In the genomic region with DNA sequence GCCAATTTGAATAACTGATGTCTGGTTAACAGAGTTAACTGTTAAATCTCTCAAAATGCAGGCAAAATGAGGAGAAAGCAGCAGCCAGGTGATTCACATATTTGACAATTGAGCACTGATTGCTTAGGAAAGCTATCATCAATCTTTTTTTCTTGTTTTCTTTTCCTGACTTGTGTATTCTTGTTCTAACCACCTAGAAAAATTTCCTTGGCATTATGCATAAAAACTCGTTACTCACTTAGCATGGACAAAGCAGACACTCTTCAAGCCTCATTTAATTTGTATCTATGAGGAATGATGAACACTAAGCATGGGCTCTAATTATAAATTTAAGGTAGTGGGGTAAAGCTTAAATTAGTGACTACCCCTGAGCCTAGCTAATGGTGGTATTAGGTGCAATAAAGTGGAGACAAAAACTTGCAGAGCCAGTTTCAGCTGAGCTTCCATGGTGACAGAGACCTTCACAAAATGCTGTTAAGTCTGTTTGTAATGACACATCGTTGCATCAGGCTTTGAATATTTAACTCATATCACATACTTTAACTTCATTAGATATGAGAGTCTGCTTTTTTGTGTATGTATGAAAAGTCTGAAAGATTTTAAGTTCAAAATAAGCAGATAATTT, we compare ENCODE assay signal across 24 cellular contexts. TPM values are rescaled to one million over a fixed set of nuclear protein-coding genes. Genes with fewer than 3 reads are reported as not detected.
DNase-seq lines count a peak whose midpoint lies in the region; ATAC-seq and TF ChIP-seq lines count a peak whose summit lies in the region.
"Had no signal": no experiment of that assay in that cellular context is flagged by ENCODE, and none has a peak within 500 bp of the region (broad histone marks: within the 10 kb centered on the region; RNA-seq: fewer than 3 reads in every experiment).

No MANE protein-coding gene starts in this region.

- no peak overlapping the region for H3K18ac ChIP-seq in mesenchymal stem cell (ENCODE audit: low read depth in 1 of 2, low read length in 2 of 2)

- TF ChIP-seq RAD21 in HCT116 (IDR thresholded peaks at IDR 0.05; ENCODE audit: low read depth): no peak

- H4K91ac ChIP-seq in mesenchymal stem cell (ENCODE audit: low read length): no peak overlapping the region

- TF ChIP-seq CTCF in AG10803 (conservative IDR thresholded peaks at IDR 0.05; ENCODE audit: low read length) (no peak), HCT116 (IDR thresholded peaks at IDR 0.05 in 2 of 3, conservative IDR thresholded peaks at IDR 0.05 in 1 of 3; ENCODE audit: borderline replicate concordance in 1 of 3, insufficient read depth in 1 of 3, low read depth in 2 of 3, low read length in 2 of 3) (no peak), PC-3 (conservative IDR thresholded peaks at IDR 0.05; ENCODE audit: low read depth, low read length) (no peak)

- no peak overlapping the region for H2BK15ac ChIP-seq in mesenchymal stem cell (ENCODE audit: low read depth, poor library complexity, severe bottlenecking)

- no peak overlapping the region for H4K8ac ChIP-seq in mesenchymal stem cell (ENCODE audit: low read length)

- DNase-seq in AG10803 (ENCODE audit: low read depth): peak; percentile 13
- DNase-seq in HCT116 (ENCODE audit: low read depth, low spot score): peak; percentile 33
- DNase-seq in PC-3: peak; percentile 75
- peak; percentile 16 for DNase-seq in fibroblast of the conjunctiva (ENCODE audit: low read depth)
- no peak for DNase-seq in NCI-H2107 treated with DMSO at 0.1 percent for 48 hours (lab: John Stamatoyannopoulos, UW; ENCODE audit: unreplicated experiment)
- no peak for DNase-seq in mesenteric fat pad (ENCODE audit: low spot score)
- DNase-seq in stimulated activated effector memory CD8-positive, alpha-beta T cell treated with anti-CD3 and anti-CD28 coated beads, Interleukin-12 subunit alpha, Interleukin-12 subunit beta, amount 100 ng/mL, for 72 hours (ENCODE audit: low spot score in 2 of 2): no peak
- DNase-seq in mesenchymal stem cell: no peak
- DNase-seq: activated CD8-positive, alpha-beta memory T cell treated with anti-CD3 and anti-CD28 coated beads for 24 hours; CD4-positive, CD25-positive, alpha-beta regulatory T cell; dermis blood vessel endothelial cell; DMS79; gastrocnemius medialis; left colon; mucosa of descending colon; NCI-H187 treated with DMSO at 0.1 percent for 48 hours; spleen; stimulated activated CD4-positive, alpha-beta T cell treated with anti-CD3 and anti-CD28 coated beads, Interleukin-4, amount 100 ng/mL, for 4 hours; T-helper 9 cell had no signal

- peak overlapping the region; percentile 30 for H2AFZ ChIP-seq in HCT116 (ENCODE audit: low read depth, low read length, poor library complexity, severe bottlenecking)
- no peak overlapping the region for H2AFZ ChIP-seq in PC-3 (ENCODE audit: low read length)
- H2AFZ ChIP-seq in mesenchymal stem cell (ENCODE audit: low read depth, low read length): no peak overlapping the region

- H2BK120ac ChIP-seq in mesenchymal stem cell (ENCODE audit: low read depth, low read length): no peak overlapping the region

- H3K36me3 Mint-ChIP-seq in stimulated activated effector memory CD8-positive, alpha-beta T cell treated with anti-CD3 and anti-CD28 coated beads, Interleukin-12 subunit alpha, Interleukin-12 subunit beta, amount 100 ng/mL, for 72 hours: no peaks in the 10 kb centered on the region
- H3K36me3 Mint-ChIP-seq: CD4-positive, CD25-positive, alpha-beta regulatory T cell had no signal

- TF ChIP-seq POLR2A in HCT116 (IDR thresholded peaks at IDR 0.05; ENCODE audit: borderline replicate concordance, extremely low read depth, insufficient read depth, insufficient read length): no peak

- H4K20me1 ChIP-seq in HCT116 (ENCODE audit: insufficient read depth): no peaks in the 10 kb centered on the region
- H4K20me1 ChIP-seq in PC-3 (ENCODE audit: low read length): no peaks in the 10 kb centered on the region

- BruUV-seq in HCT116 (replicated peaks; lab: Mats Ljungman, UMichigan) (no TSS peak), PC-3 (replicated peaks; lab: Mats Ljungman, UMichigan) (no TSS peak)

- no peak overlapping the region for H2AK5ac ChIP-seq in mesenchymal stem cell (ENCODE audit: low read length, severe bottlenecking)

- H3K4me3 Mint-ChIP-seq in stimulated activated effector memory CD8-positive, alpha-beta T cell treated with anti-CD3 and anti-CD28 coated beads, Interleukin-12 subunit alpha, Interleukin-12 subunit beta, amount 100 ng/mL, for 72 hours: no peak overlapping the region
- H3K4me3 Mint-ChIP-seq: activated T-helper 17 cell treated with anti-CD3 and anti-CD28 coated beads, Interleukin-2, amount 50 U/mL, for 72 hours; CD4-positive, CD25-positive, alpha-beta regulatory T cell; neural crest cell had no signal

- no peak overlapping the region for H2BK5ac ChIP-seq in mesenchymal stem cell (ENCODE audit: low read depth, low read length, poor library complexity, severe bottlenecking)

- H3K4me1 Mint-ChIP-seq in stimulated activated effector memory CD8-positive, alpha-beta T cell treated with anti-CD3 and anti-CD28 coated beads, Interleukin-12 subunit alpha, Interleukin-12 subunit beta, amount 100 ng/mL, for 72 hours: no peaks in the 10 kb centered on the region
- H3K4me1 Mint-ChIP-seq: activated T-helper 17 cell treated with anti-CD3 and anti-CD28 coated beads, Interleukin-2, amount 50 U/mL, for 72 hours; CD4-positive, CD25-positive, alpha-beta regulatory T cell; neural crest cell had no signal

- no peak overlapping the region for H3K14ac ChIP-seq in mesenchymal stem cell (ENCODE audit: low read length in 2 of 2)

- H3K36me3 ChIP-seq in HCT116 (ENCODE audit: control insufficient read depth in 1 of 2, insufficient read depth in 2 of 2, low read length in 2 of 2) (no peaks in the 10 kb centered on the region), PC-3 (ENCODE audit: low read depth, low read length) (no peaks in the 10 kb centered on the region), mesenchymal stem cell (ENCODE audit: control insufficient read depth in 1 of 2, insufficient read depth in 2 of 2, low read depth in 1 of 2, low read length in 2 of 2) (no peaks in the 10 kb centered on the region)
- H3K36me3 ChIP-seq: gastrocnemius medialis, spleen had no signal

- intact Hi-C loops in HCT116 (cut with micrococcal nuclease): no loop called here
- intact Hi-C loops in PC-3 (cut with micrococcal nuclease): no loop called here

- peaks cover 22% of the 10 kb centered on the region for H3K9me3 Mint-ChIP-seq in stimulated activated effector memory CD8-positive, alpha-beta T cell treated with anti-CD3 and anti-CD28 coated beads, Interleukin-12 subunit alpha, Interleukin-12 subunit beta, amount 100 ng/mL, for 72 hours
- H3K9me3 Mint-ChIP-seq: neural crest cell had no signal

- H3K79me1 ChIP-seq in mesenchymal stem cell (replicated peaks; ENCODE audit: low read length, poor library complexity, severe bottlenecking): no peaks in the 10 kb centered on the region

- no peak overlapping the region for H3K23ac ChIP-seq in mesenchymal stem cell (ENCODE audit: low read length in 2 of 2)

- ATAC-seq in HCT116 (no peak), PC-3 (peak; percentile 51)
- no peak for ATAC-seq in stimulated activated effector memory CD8-positive, alpha-beta T cell treated with anti-CD3 and anti-CD28 coated beads, Interleukin-12 subunit alpha, Interleukin-12 subunit beta, amount 100 ng/mL, for 72 hours
- ATAC-seq: activated CD4-positive, CD25-positive, alpha-beta regulatory T cell treated with anti-CD3 and anti-CD28 coated beads, Interleukin-2, amount 50 U/mL, for 24 hours; activated T-helper 17 cell treated with anti-CD3 and anti-CD28 coated beads, Interleukin-2, amount 50 U/mL, for 72 hours; gastrocnemius medialis; HepG2; left colon; mucosa of descending colon; SK-N-SH treated with all-trans-retinoic acid at 6 μM for 48 hours had no signal

- no peaks in the 10 kb centered on the region for H3K9me2 ChIP-seq in HCT116 (ENCODE audit: insufficient read depth)
- no peaks in the 10 kb centered on the region for H3K9me2 ChIP-seq in PC-3 (replicated peaks; ENCODE audit: low read length)

- H3K4me2 ChIP-seq in HCT116 (ENCODE audit: low read length) (0 out of 2 replicates have a peak overlapping the region, but pooled peaks have one; percentile 3), PC-3 (ENCODE audit: low read length) (peak overlapping the region; percentile 52), mesenchymal stem cell (ENCODE audit: low read length, poor library complexity, severe bottlenecking) (no peak overlapping the region)

- H3K27me3 ChIP-seq in HCT116 (ENCODE audit: insufficient read depth, low read length): no peaks in the 10 kb centered on the region
- H3K27me3 ChIP-seq in PC-3 (ENCODE audit: low read length): no peaks in the 10 kb centered on the region
- no peaks in the 10 kb centered on the region for H3K27me3 ChIP-seq in mesenchymal stem cell (ENCODE audit: control insufficient read depth in 1 of 2, insufficient read depth in 1 of 2, low read length in 2 of 2)
- H3K27me3 ChIP-seq: gastrocnemius medialis, spleen had no signal

- H3K4me3 ChIP-seq in AG10803 (ENCODE audit: low read length): no peak overlapping the region
- H3K4me3 ChIP-seq in HCT116 (replicated peaks in 1 of 2; ENCODE audit: low read depth in 1 of 2, low read length in 2 of 2): no peak overlapping the region
- no peak overlapping the region for H3K4me3 ChIP-seq in PC-3 (ENCODE audit: low read length)
- H3K4me3 ChIP-seq in mesenchymal stem cell (ENCODE audit: insufficient read depth in 1 of 2, low read depth in 1 of 2, low read length in 2 of 2): no peak overlapping the region
- H3K4me3 ChIP-seq: gastrocnemius medialis, mucosa of descending colon, spleen had no signal

- POLR2A ChIA-PET in HCT116 (lab: Charles Lee): no interaction called here
- POLR2A ChIA-PET in PC-3 (lab: Charles Lee; ENCODE audit: unreplicated experiment): no interaction called here

- RAD21 ChIA-PET in HCT116 (lab: Charles Lee; ENCODE audit: low non-redundant PET in 1 of 2, low total read pairs in 2 of 2, uncharacterized antibody in 2 of 2, unreplicated experiment in 2 of 2): no interaction called here

- H3K9me3 ChIP-seq in HCT116 (ENCODE audit: control insufficient read depth in 1 of 2, insufficient read depth in 1 of 2, low read depth in 1 of 2, low read length in 2 of 2) (no peaks in the 10 kb centered on the region), PC-3 (ENCODE audit: low read length) (no peaks in the 10 kb centered on the region), mesenchymal stem cell (ENCODE audit: control insufficient read depth, low read length) (no peaks in the 10 kb centered on the region)
- H3K9me3 ChIP-seq: gastrocnemius medialis, mucosa of descending colon had no signal

- no peak overlapping the region for H3K4ac ChIP-seq in mesenchymal stem cell (ENCODE audit: low read depth in 1 of 2, low read length in 2 of 2)

- no peaks in the 10 kb centered on the region for H3F3A ChIP-seq in PC-3 (ENCODE audit: low read length, unreplicated experiment)

- H3K4me1 ChIP-seq in HCT116 (ENCODE audit: control insufficient read depth in 1 of 2, insufficient read depth in 2 of 2, low read length in 2 of 2) (peaks cover 2 to 19% of the 10 kb centered on the region in 2 experiments; a peak in 2 of 4 replicates), PC-3 (ENCODE audit: insufficient read depth, low read length) (peaks cover 29% of the 10 kb centered on the region), mesenchymal stem cell (ENCODE audit: control insufficient read depth, insufficient read depth, low read depth, low read length) (no peaks in the 10 kb centered on the region)
- H3K4me1 ChIP-seq: gastrocnemius medialis, spleen had no signal

- CTCF ChIA-PET in HCT116 (lab: Charles Lee) (no interaction called here), PC-3 (lab: Charles Lee) (no interaction called here)

- H3K27ac Mint-ChIP-seq in stimulated activated effector memory CD8-positive, alpha-beta T cell treated with anti-CD3 and anti-CD28 coated beads, Interleukin-12 subunit alpha, Interleukin-12 subunit beta, amount 100 ng/mL, for 72 hours: no peak overlapping the region
- H3K27ac Mint-ChIP-seq: activated T-helper 17 cell treated with anti-CD3 and anti-CD28 coated beads, Interleukin-2, amount 50 U/mL, for 72 hours; CD4-positive, CD25-positive, alpha-beta regulatory T cell had no signal

- H3K79me2 ChIP-seq in HCT116 (ENCODE audit: insufficient read depth, low read length) (no peaks in the 10 kb centered on the region), PC-3 (ENCODE audit: low read length) (no peaks in the 10 kb centered on the region)

- WGBS in mesenchymal stem cell: no CpG with 5 or more reads among the region's 2 CpGs

- H3K9ac ChIP-seq in HCT116 (ENCODE audit: low read length): no peak overlapping the region
- no peak overlapping the region for H3K9ac ChIP-seq in PC-3 (ENCODE audit: low read length)
- no peak overlapping the region for H3K9ac ChIP-seq in mesenchymal stem cell (ENCODE audit: low read length)

- H2BK12ac ChIP-seq in mesenchymal stem cell (ENCODE audit: low read length in 2 of 2): no peak overlapping the region

- no peak overlapping the region for H3K27ac ChIP-seq in HCT116 (ENCODE audit: low read depth, low read length)
- no peak overlapping the region for H3K27ac ChIP-seq in PC-3 (ENCODE audit: low read length)
- H3K27ac ChIP-seq in mesenchymal stem cell (ENCODE audit: low read length, poor library complexity, severe bottlenecking): no peak overlapping the region
- H3K27ac ChIP-seq: gastrocnemius medialis, spleen had no signal

RNA-seq across cellular contexts. Expression of gene RASSF9, which starts 52.0 kb away (rescaled TPM):
- total RNA-seq in HCT116 (2021; ENCODE audit: unreplicated experiment): not detected
- polyA plus RNA-seq in HCT116 (2012): 0.01 TPM in 1 of 2 replicates, not detected in the other
- total RNA-seq in PC-3 (2014; rRNA removed): 0.17 TPM in 1 of 2 replicates, not detected in the other
- 1.5 TPM for total RNA-seq in mesenteric fat pad
- polyA plus RNA-seq in mesenchymal stem cell (2013, experiment 1 of 2): 0.04 TPM
- 0.07 TPM for polyA plus RNA-seq in mesenchymal stem cell (2013, experiment 2 of 2)
- total RNA-seq: activated T-helper 17 cell treated with anti-CD3 and anti-CD28 coated beads, Interleukin-2, amount 50 U/mL, for 72 hours; CD4-positive, CD25-positive, alpha-beta regulatory T cell; HepG2; neural crest cell had no signal
- polyA plus RNA-seq: CD4-positive, CD25-positive, alpha-beta regulatory T cell; HepG2 had no signal

Comparison
In these comparisons a context has a peak if more than half of its experiments do, and no peak if none do; other contexts are left out.
1. DNase-seq: peak in AG10803 (single experiment), HCT116 (single experiment), PC-3 (single experiment) and fibroblast of the conjunctiva (single experiment); none in NCI-H2107 treated with DMSO at 0.1 percent for 48 hours (single experiment), mesenteric fat pad (single experiment), stimulated activated effector memory CD8-positive, alpha-beta T cell treated with anti-CD3 and anti-CD28 coated beads, Interleukin-12 subunit alpha, Interleukin-12 subunit beta, amount 100 ng/mL, for 72 hours (0 of 2) and mesenchymal stem cell (single experiment).